1 cellular context compared by ENCODE assay signal in genomic region chr4:40564815-40565505, GRCh38.
TF ChIP-seq lines count a peak whose summit lies in the region.

No MANE protein-coding gene starts in this region.

TF ChIP-seq in HepG2, 621 proteins besides CTCF, POLR2A, EP300 and RAD21:
- TF ChIP-seq BCLAF1 (IDR thresholded peaks at IDR 0.05) (no peak), ZNF652 (CRISPR knock-in tag; IDR thresholded peaks at IDR 0.05; ENCODE audit: borderline replicate concordance, low read depth) (peak; percentile 86)
